Comparison of ENCODE assay signal across 11 cellular contexts in the genomic region with DNA sequence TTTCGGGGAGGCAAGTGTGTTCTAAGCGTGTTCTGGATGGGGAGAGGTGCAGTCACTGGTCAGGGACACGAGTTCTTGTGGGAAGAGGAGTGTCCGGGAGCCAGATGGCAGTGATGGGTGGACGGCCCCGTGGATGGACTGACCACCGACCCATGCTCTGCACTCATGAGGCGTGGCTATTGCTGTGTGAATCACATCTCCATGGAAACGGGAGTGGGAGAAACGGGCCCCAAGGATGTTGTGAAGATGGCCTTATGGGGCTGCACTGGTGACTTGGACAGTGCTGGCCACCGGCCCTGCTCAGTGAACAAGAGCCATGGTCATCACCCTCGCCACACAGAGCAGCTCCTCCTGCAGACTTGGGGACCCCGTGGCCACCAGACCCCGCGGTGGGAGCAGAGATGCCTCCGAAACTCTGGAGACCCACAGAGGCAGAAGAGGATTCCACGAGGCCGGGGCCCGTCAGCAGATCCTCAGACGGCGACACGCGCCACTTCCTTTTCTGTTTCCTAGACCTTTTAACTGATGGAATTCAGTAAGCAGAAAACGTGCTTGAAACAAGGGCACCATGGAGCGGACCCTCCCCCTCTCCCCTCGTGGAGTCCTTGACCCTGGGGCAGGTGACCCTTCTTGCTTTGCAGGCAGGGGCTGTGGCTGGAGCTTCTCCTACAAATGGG. TPM values are rescaled to one million over a fixed set of nuclear protein-coding genes. Genes with fewer than 3 reads are reported as not detected.
DNase-seq lines count a peak whose midpoint lies in the region; ATAC-seq and TF ChIP-seq lines count a peak whose summit lies in the region.
"Had no signal": no experiment of that assay in that cellular context is flagged by ENCODE, and none has a peak within 500 bp of the region (broad histone marks: within the 10 kb centered on the region; RNA-seq: fewer than 3 reads in every experiment).

No MANE protein-coding gene starts in this region.

- H3K36me3 ChIP-seq in vagina, result no peaks in the 10 kb centered on the region

- no peaks in the 10 kb centered on the region for H3K27me3 ChIP-seq in vagina
- H3K27me3 ChIP-seq: dorsolateral prefrontal cortex, Peyer's patch had no signal

- no peaks in the 10 kb centered on the region for H3K9me3 ChIP-seq in vagina
- H3K9me3 ChIP-seq: Peyer's patch had no signal

- intact Hi-C loops in vagina (cut with DNase I), result no loop called here

- peaks cover 13% of the 10 kb centered on the region for H3K36me3 Mint-ChIP-seq in effector memory CD8-positive, alpha-beta T cell (ENCODE audit: insufficient read depth)

- CTCF ChIA-PET in RWPE1 (lab: Yijun Ruan, JAX), result interaction anchor here (0.6 to 1.0 kb wide), 6 partner anchors 17 to 366 kb away, joined by 3 to 8 read pairs (median 3); no protein-coding TSS in a partner anchor

- ATAC-seq in effector memory CD8-positive, alpha-beta T cell (replicated peaks), result no peak

- peak overlapping the region in 1 of 2 donors; percentile 24 for H3K27ac Mint-ChIP-seq in effector memory CD8-positive, alpha-beta T cell

- POLR2A ChIA-PET in RWPE1 (lab: Yijun Ruan, JAX; ENCODE audit: low non-redundant PET), result no interaction called here

- H3K4me3 ChIP-seq in vagina, result no peak overlapping the region
- H3K4me3 ChIP-seq: GM23338 had no signal

- H3K4me1 Mint-ChIP-seq in effector memory CD8-positive, alpha-beta T cell (ENCODE audit: low read depth in 2 of 2), result peaks cover 16 to 17% of the 10 kb centered on the region in 2 donors
- H3K4me1 Mint-ChIP-seq: GM23338 had no signal

- TF ChIP-seq CTCF in RWPE1 (conservative IDR thresholded peaks at IDR 0.05; ENCODE audit: low read depth) (no peak), vagina (IDR thresholded peaks at IDR 0.05) (no peak)

- peak; percentile 16 for DNase-seq in stimulated activated CD4-positive, alpha-beta T cell treated with anti-CD3 and anti-CD28 coated beads, Interleukin-15, amount 100 ng/mL, for 24 hours
- no peak for DNase-seq in stimulated activated CD4-positive, alpha-beta T cell treated with anti-CD3 and anti-CD28 coated beads, Interleukin-4, amount 100 ng/mL, for 4 hours
- no peak for DNase-seq in RWPE1 (ENCODE audit: low spot score)
- no peak for DNase-seq in effector memory CD8-positive, alpha-beta T cell
- no peak for DNase-seq in vagina (ENCODE audit: extremely low spot score in 2 of 2)
- no peak for DNase-seq in NCI-H2081 treated with DMSO at 0.1 percent for 48 hours (lab: John Stamatoyannopoulos, UW)
- no peak for DNase-seq in NCI-H510A treated with DMSO at 0.1 percent for 48 hours (lab: John Stamatoyannopoulos, UW)
- DNase-seq in ecto neural progenitor cell (ENCODE audit: low spot score), result no peak

- H3K27me3 Mint-ChIP-seq in effector memory CD8-positive, alpha-beta T cell, result peaks cover 8 to 16% of the 10 kb centered on the region in 2 donors

- H3K4me1 ChIP-seq in vagina, result peaks cover 50% of the 10 kb centered on the region

- no peak for TF ChIP-seq POLR2A in vagina (IDR thresholded peaks at IDR 0.05)

- no peaks in the 10 kb centered on the region for H3K9me3 Mint-ChIP-seq in effector memory CD8-positive, alpha-beta T cell

- H3K27ac ChIP-seq in RWPE1 (peak overlapping the region; percentile 55), vagina (peak overlapping the region; percentile 93)

- peak overlapping the region; percentile 68 to 75 for H3K4me3 Mint-ChIP-seq in effector memory CD8-positive, alpha-beta T cell
- H3K4me3 Mint-ChIP-seq: GM23338 had no signal

RNA-seq across cellular contexts. Expression of gene GAS6, which starts 47.5 kb away (rescaled TPM):
- 215 TPM for total RNA-seq in vagina

RNA-seq across cellular contexts. Expression of gene TMEM255B, which starts 57.4 kb away (rescaled TPM):
- total RNA-seq in vagina, result 6.4 TPM
